In genomic region chr15:78957416-78958093, GRCh38 we compare ENCODE assay signal across 29 cellular contexts.
"Had no signal": no experiment of that assay in that cellular context is flagged by ENCODE, and none has a peak within 500 bp of the region (broad histone marks: within the 10 kb centered on the region; RNA-seq: fewer than 3 reads in every experiment).

No MANE protein-coding gene starts in this region.

- H3K4me1 ChIP-seq: left lung, prostate gland, sigmoid colon, testis, thyroid gland, transverse colon, vagina had no signal

- H3K27ac Mint-ChIP-seq: immature natural killer cell; naive thymus-derived CD8-positive, alpha-beta T cell; nephron; stimulated activated naive B cell treated with anti-CD40 and anti-IgM and Interleukin-4, amounts not matched to agents 10 μg/mL and 1 μg/mL and 100 μg/mL, for 72 hours had no signal

- H3K36me3 ChIP-seq: left lung, pancreas, prostate gland, sigmoid colon, stomach, thyroid gland, transverse colon, upper lobe of left lung, vagina had no signal

- H3K9me3 ChIP-seq: left lung, mucosa of descending colon, pancreas, prostate gland, sigmoid colon, stomach, testis, thyroid gland, transverse colon, upper lobe of left lung, vagina had no signal

- ATAC-seq: left colon; left lung; mucosa of descending colon; naive thymus-derived CD8-positive, alpha-beta T cell; pancreas; right cardiac atrium; stimulated activated naive B cell treated with anti-CD40 and anti-IgM and Interleukin-4, amounts not matched to agents 10 μg/mL and 1 μg/mL and 100 μg/mL, for 72 hours; stimulated activated naive CD8-positive, alpha-beta T cell treated with anti-CD3 and anti-CD28 coated beads, Interleukin-15, Interleukin-2, amounts not matched to agents 100 U/mL and 50 U/mL, for 24 hours had no signal

- H3K4me3 ChIP-seq: left lung, lung, mucosa of descending colon, pancreas, prostate gland, sigmoid colon, stomach, testis, thyroid gland, transverse colon, upper lobe of left lung, vagina had no signal

- H3K4me3 Mint-ChIP-seq: immature natural killer cell; naive thymus-derived CD8-positive, alpha-beta T cell; nephron; neural crest cell; stimulated activated naive B cell treated with anti-CD40 and anti-IgM and Interleukin-4, amounts not matched to agents 10 μg/mL and 1 μg/mL and 100 μg/mL, for 72 hours had no signal

- H3K36me3 Mint-ChIP-seq: immature natural killer cell; stimulated activated naive B cell treated with anti-CD40 and anti-IgM and Interleukin-4, amounts not matched to agents 10 μg/mL and 1 μg/mL and 100 μg/mL, for 72 hours had no signal

- H3K27me3 ChIP-seq: left lung, pancreas, stomach, testis, thyroid gland, transverse colon, upper lobe of left lung, vagina had no signal

- H3K9me3 Mint-ChIP-seq: immature natural killer cell; naive thymus-derived CD8-positive, alpha-beta T cell; nephron; neural crest cell; stimulated activated naive B cell treated with anti-CD40 and anti-IgM and Interleukin-4, amounts not matched to agents 10 μg/mL and 1 μg/mL and 100 μg/mL, for 72 hours had no signal

- H3K27ac ChIP-seq: left lung, pancreas, prostate gland, sigmoid colon, stomach, testis, thyroid gland, transverse colon, upper lobe of left lung, vagina had no signal

- DNase-seq: hypothalamus; immature natural killer cell; kidney; left colon; left lung; midbrain; mucosa of descending colon; naive thymus-derived CD8-positive, alpha-beta T cell; nucleus accumbens; retina; right cardiac atrium; sigmoid colon; stimulated activated CD4-positive, alpha-beta T cell treated with anti-CD3 and anti-CD28 coated beads, Interleukin-12 subunit alpha, Interleukin-12 subunit beta, amount 100 ng/mL, for 4 hours; stimulated activated CD4-positive, alpha-beta T cell treated with anti-CD3 and anti-CD28 coated beads, Interleukin-15, amount 100 ng/mL, for 24 hours; stimulated activated CD4-positive, alpha-beta T cell treated with anti-CD3 and anti-CD28 coated beads, Interleukin-2, amount 100 ng/mL, for 24 hours; stimulated activated CD4-positive, alpha-beta T cell treated with anti-CD3 and anti-CD28 coated beads, Interleukin-4, amount 100 ng/mL, for 1 hour; stimulated activated naive B cell treated with anti-CD40 and anti-IgM and Interleukin-4, amounts not matched to agents 10 μg/mL and 1 μg/mL and 100 μg/mL, for 72 hours; stimulated activated naive CD8-positive, alpha-beta T cell treated with anti-CD3 and anti-CD28 coated beads, Interleukin-15, Interleukin-2, amounts not matched to agents 100 U/mL and 50 U/mL, for 24 hours; stomach; testis; thyroid gland; transverse colon had no signal

- H3K4me1 Mint-ChIP-seq: immature natural killer cell, nephron, neural crest cell had no signal
